ENCODE assay signal across 2 cellular contexts in the genomic region with DNA sequence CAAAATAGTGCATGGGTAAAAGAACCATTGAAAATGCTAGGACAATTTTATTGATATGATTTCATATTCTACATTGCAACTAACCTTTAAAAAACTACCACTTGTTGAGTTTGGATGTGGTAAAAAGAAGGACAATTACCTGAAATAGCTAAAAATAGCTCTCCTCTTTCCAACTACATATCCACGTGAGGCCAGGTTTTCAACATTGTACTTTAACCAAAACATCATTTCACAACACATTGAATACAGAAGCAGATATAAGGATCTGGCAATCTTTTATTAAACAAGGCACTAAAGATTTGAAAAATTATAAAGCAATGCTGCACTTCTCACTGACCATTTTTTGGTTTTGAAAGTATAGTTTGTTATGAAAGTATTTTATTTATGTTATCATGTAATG.
TF ChIP-seq lines count a peak whose summit lies in the region.

No MANE protein-coding gene starts in this region.

TF ChIP-seq in liver, 16 proteins besides CTCF, POLR2A, EP300 and RAD21 (continued from another document):
- TF ChIP-seq HNF4A (conservative IDR thresholded peaks at IDR 0.05) (peak; percentile 52 to 67), MAX (IDR thresholded peaks at IDR 0.05) (peak; percentile 27)

TF ChIP-seq in HepG2, 621 proteins besides CTCF, POLR2A, EP300 and RAD21 (continued from another document):
- TF ChIP-seq ZNF749 (CRISPR knock-in tag; IDR thresholded peaks at IDR 0.05; ENCODE audit: borderline replicate concordance) (no peak), SUZ12 (IDR thresholded peaks at IDR 0.05; ENCODE audit: low read depth, low read length) (no peak), ZNF543 (CRISPR knock-in tag; IDR thresholded peaks at IDR 0.05) (no peak)
